ENCODE assay signal across 16 cellular contexts in the genomic region with DNA sequence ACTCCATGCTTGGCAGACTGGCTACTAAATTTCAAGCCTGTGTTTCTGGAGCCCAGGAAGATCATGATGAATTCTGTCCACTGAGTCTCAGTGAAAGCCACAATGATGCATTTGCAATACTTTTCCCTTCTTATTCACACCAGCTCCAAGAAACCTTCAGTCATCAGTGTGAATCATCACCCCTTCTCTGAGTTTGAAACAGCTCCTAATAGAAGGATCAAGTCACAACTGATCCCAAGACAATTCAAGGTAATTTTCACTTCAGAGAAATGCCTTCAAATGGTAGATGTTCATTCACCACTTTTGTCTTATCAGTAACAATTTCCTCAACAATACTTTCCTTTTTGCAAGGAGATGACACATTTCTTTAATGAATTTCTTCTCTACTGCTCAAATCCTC.
DNase-seq lines count a peak whose midpoint lies in the region; ATAC-seq, FAIRE-seq and TF ChIP-seq lines count a peak whose summit lies in the region.
"Had no signal": no experiment of that assay in that cellular context is flagged by ENCODE, and none has a peak within 500 bp of the region (broad histone marks: within the 10 kb centered on the region; RNA-seq: fewer than 3 reads in every experiment).

No MANE protein-coding gene starts in this region.

- H3K27ac ChIP-seq in breast epithelium (no peak overlapping the region), foreskin keratinocyte (no peak overlapping the region)
- H3K27ac ChIP-seq: 22Rv1, BLaER1 had no signal

- no TSS peak for BruUV-seq in MCF 10A (replicated peaks; lab: Mats Ljungman, UMichigan)

- ATAC-seq in foreskin keratinocyte = peak; percentile 87
- ATAC-seq in GM21786 (IDR thresholded peaks at IDR 0.05; ENCODE audit: unreplicated experiment) = no peak
- ATAC-seq: GM23338 had no signal

- no peaks in the 10 kb centered on the region for H3K4me1 ChIP-seq in breast epithelium
- H3K4me1 ChIP-seq in foreskin keratinocyte = no peaks in the 10 kb centered on the region
- H3K4me1 ChIP-seq: BLaER1, Caco-2 had no signal

- H3K4me3 Mint-ChIP-seq in MCF 10A (ENCODE audit: unreplicated experiment) = no peak overlapping the region
- H3K4me3 Mint-ChIP-seq: CD8-positive, alpha-beta memory T cell; GM23338 had no signal

- no peaks in the 10 kb centered on the region for H3K27me3 ChIP-seq in breast epithelium
- H3K27me3 ChIP-seq in bronchial epithelial cell (ENCODE audit: control insufficient read depth, insufficient read depth, low read length) = no peaks in the 10 kb centered on the region
- H3K27me3 ChIP-seq in foreskin keratinocyte = no peaks in the 10 kb centered on the region
- H3K27me3 ChIP-seq: BLaER1 had no signal

- TF ChIP-seq CTCF in MCF 10A (IDR thresholded peaks at IDR 0.05; ENCODE audit: unreplicated experiment) = no peak
- no peak for TF ChIP-seq CTCF in breast epithelium (IDR thresholded peaks at IDR 0.05)
- TF ChIP-seq CTCF in bronchial epithelial cell (IDR thresholded peaks at IDR 0.05; ENCODE audit: insufficient read depth, low read length, severe bottlenecking) = no peak
- TF ChIP-seq CTCF in foreskin keratinocyte (conservative IDR thresholded peaks at IDR 0.05) = no peak

- TF ChIP-seq POLR2A in breast epithelium (IDR thresholded peaks at IDR 0.05) = no peak

- peaks cover 6% of the 10 kb centered on the region for H3K4me1 Mint-ChIP-seq in MCF 10A (ENCODE audit: insufficient read depth, unreplicated experiment)
- H3K4me1 Mint-ChIP-seq: CD8-positive, alpha-beta memory T cell had no signal

- POLR2A ChIA-PET in MCF 10A (lab: Yijun Ruan, JAX) = interaction anchor here (0.6 kb wide), 1 partner anchor 79 kb away, joined by 3 read pairs; no protein-coding TSS in a partner anchor

- no peaks in the 10 kb centered on the region for H3K9me3 ChIP-seq in breast epithelium
- H3K9me3 ChIP-seq: BLaER1, Caco-2 had no signal

- H3K4me3 ChIP-seq in breast epithelium = no peak overlapping the region
- no peak overlapping the region for H3K4me3 ChIP-seq in bronchial epithelial cell (ENCODE audit: low read depth, low read length)
- H3K4me3 ChIP-seq: BLaER1, GM23338 had no signal

- no peak for FAIRE-seq in bronchial epithelial cell (lab: Jason Lieb, UNC)
- FAIRE-seq: HTR-8/SVneo had no signal

- DNase-seq in MCF 10A (ENCODE audit: unreplicated experiment) = no peak
- DNase-seq in breast epithelium (ENCODE audit: low spot score in 2 of 2) = no peak
- DNase-seq in bronchial epithelial cell (ENCODE audit: low read depth) = peak; percentile 51
- DNase-seq in foreskin keratinocyte = peak; percentile 21 to 59
- peak; percentile 28 for DNase-seq in stromal cell of bone marrow (ENCODE audit: low read depth)
- DNase-seq in hypothalamus (lab: John Stamatoyannopoulos, UW) = no peak
- no peak for DNase-seq in NCI-H1092 treated with DMSO at 0.1 percent for 48 hours (lab: John Stamatoyannopoulos, UW)
- DNase-seq: AML-193; Caco-2; CD8-positive, alpha-beta memory T cell; H7 had no signal

- H3K27me3 Mint-ChIP-seq in MCF 10A (ENCODE audit: insufficient read depth, unreplicated experiment) = no peaks in the 10 kb centered on the region
- H3K27me3 Mint-ChIP-seq: CD8-positive, alpha-beta memory T cell had no signal

- no peaks in the 10 kb centered on the region for H3K36me3 ChIP-seq in breast epithelium
- no peaks in the 10 kb centered on the region for H3K36me3 ChIP-seq in bronchial epithelial cell (ENCODE audit: control insufficient read depth, insufficient read depth, low read length)
- H3K36me3 ChIP-seq: BLaER1 had no signal

- intact Hi-C loops in MCF 10A (cut with micrococcal nuclease) (no loop called here), breast epithelium (cut with DNase I; ENCODE audit: low total_unique reads) (no loop called here)

- CTCF ChIA-PET in MCF 10A (lab: Yijun Ruan, JAX) = no interaction called here

- peaks cover 15% of the 10 kb centered on the region for H3K9me3 Mint-ChIP-seq in MCF 10A (ENCODE audit: unreplicated experiment)
- H3K9me3 Mint-ChIP-seq: GM23338 had no signal

- no peaks in the 10 kb centered on the region for H3K36me3 Mint-ChIP-seq in MCF 10A (ENCODE audit: insufficient read depth, unreplicated experiment)
- H3K36me3 Mint-ChIP-seq: CD8-positive, alpha-beta memory T cell had no signal

- peak overlapping the region; percentile 13 for H3K27ac Mint-ChIP-seq in MCF 10A (ENCODE audit: low read depth, unreplicated experiment)
- H3K27ac Mint-ChIP-seq: CD8-positive, alpha-beta memory T cell; GM23338 had no signal

Comparison
In these comparisons a context has a peak if more than half of its experiments do, and no peak if none do; other contexts are left out.
1. DNase-seq: peak in bronchial epithelial cell (single experiment), foreskin keratinocyte (2 of 2) and stromal cell of bone marrow (single experiment); none in MCF 10A (single experiment), breast epithelium (0 of 2), hypothalamus (0 of 51) and NCI-H1092 treated with DMSO at 0.1 percent for 48 hours (single experiment).